Comparison of ENCODE assay signal across 8 cellular contexts in genomic region chr19:51690359-51691121, GRCh38. TPM values are rescaled to one million over a fixed set of nuclear protein-coding genes. Genes with fewer than 3 reads are reported as not detected.
DNase-seq lines count a peak whose midpoint lies in the region; ATAC-seq and TF ChIP-seq lines count a peak whose summit lies in the region.

No MANE protein-coding gene starts in this region.

- peak overlapping the region; percentile 83 for H3K27ac ChIP-seq in A673 (ENCODE audit: low read depth, low read length, poor library complexity, severe bottlenecking)
- peak overlapping the region; percentile 89 to 96 (median 94) for H3K27ac ChIP-seq in upper lobe of left lung

- no peak for TF ChIP-seq CTCF in A673 (conservative IDR thresholded peaks at IDR 0.05; ENCODE audit: low read depth, low read length)
- TF ChIP-seq CTCF in upper lobe of left lung (IDR thresholded peaks at IDR 0.05) = no peak

- no TSS peak for BruUV-seq in A673 (replicated peaks; lab: Mats Ljungman, UMichigan)

- no peak for TF ChIP-seq EP300 in upper lobe of left lung (IDR thresholded peaks at IDR 0.05)

- POLR2A ChIA-PET in A673 (lab: Charles Lee; ENCODE audit: low non-redundant PET) = no interaction called here

- H3K4me3 ChIP-seq in A673 (ENCODE audit: low read depth, low read length, poor library complexity, severe bottlenecking) (peak overlapping the region; percentile 86), upper lobe of left lung (peak overlapping the region; percentile 69 to 89 (median 76))

- peak overlapping the region; percentile 82 for H3K4me3 Mint-ChIP-seq in activated naive CD8-positive, alpha-beta T cell treated with anti-CD3 and anti-CD28 coated beads for 36 hours

- H3K27ac Mint-ChIP-seq in activated naive CD8-positive, alpha-beta T cell treated with anti-CD3 and anti-CD28 coated beads for 36 hours = peak overlapping the region; percentile 55

- H3K4me1 ChIP-seq in A673 (ENCODE audit: insufficient read depth, low read length, poor library complexity, severe bottlenecking) (peaks cover 21% of the 10 kb centered on the region), upper lobe of left lung (peaks cover 37 to 48% (median 38%) of the 10 kb centered on the region in 4 donors)

- CTCF ChIA-PET in A673 (lab: Charles Lee) = no interaction called here

- peak in 2 of 4 donors; percentile 11 to 54 for TF ChIP-seq POLR2A in upper lobe of left lung (IDR thresholded peaks at IDR 0.05)

- H3K4me1 Mint-ChIP-seq in activated naive CD8-positive, alpha-beta T cell treated with anti-CD3 and anti-CD28 coated beads for 36 hours = peaks cover 15% of the 10 kb centered on the region

- no peaks in the 10 kb centered on the region for H3K9me3 ChIP-seq in A673 (ENCODE audit: low read depth, low read length, poor library complexity, severe bottlenecking)
- H3K9me3 ChIP-seq in upper lobe of left lung = no peaks in the 10 kb centered on the region

- peaks cover 15% of the 10 kb centered on the region for H3K36me3 ChIP-seq in A673 (ENCODE audit: insufficient read depth, low read length, poor library complexity, severe bottlenecking)
- H3K36me3 ChIP-seq in upper lobe of left lung = peaks cover 0 to 24% (median 13%) of the 10 kb centered on the region in 4 donors

- peak; percentile 80 for DNase-seq in A673 (ENCODE audit: low spot score)
- DNase-seq in RPMI7951 (ENCODE audit: low read depth) = peak; percentile 74
- DNase-seq in activated naive CD8-positive, alpha-beta T cell treated with anti-CD3 and anti-CD28 coated beads for 36 hours = peak; percentile 70
- DNase-seq in head of caudate nucleus = peak; percentile 21 to 87 (median 70)
- peak in 50 of 56 donors; percentile 18 to 89 (median 64) for DNase-seq in nucleus accumbens (lab: John Stamatoyannopoulos, UW)
- peak; percentile 69 to 88 for DNase-seq in upper lobe of left lung

- intact Hi-C loops in A673 (cut with micrococcal nuclease; ENCODE audit: unreplicated experiment) (no loop called here), head of caudate nucleus (cut with DNase I) (no loop called here)

- no peaks in the 10 kb centered on the region for H3K36me3 Mint-ChIP-seq in activated naive CD8-positive, alpha-beta T cell treated with anti-CD3 and anti-CD28 coated beads for 36 hours

- H3K27me3 Mint-ChIP-seq in activated naive CD8-positive, alpha-beta T cell treated with anti-CD3 and anti-CD28 coated beads for 36 hours = peaks cover 12% of the 10 kb centered on the region

- peak; percentile 56 for ATAC-seq in HG02759 (IDR thresholded peaks at IDR 0.05; ENCODE audit: unreplicated experiment)
- peak; percentile 62 for ATAC-seq in upper lobe of left lung (ENCODE audit: low FRiP score in 2 of 2)
- ATAC-seq in GM18867 (IDR thresholded peaks at IDR 0.05; ENCODE audit: unreplicated experiment) = no peak

- no peaks in the 10 kb centered on the region for H3K27me3 ChIP-seq in A673 (replicated peaks; ENCODE audit: insufficient read depth, low read depth, low read length, poor library complexity)
- no peaks in the 10 kb centered on the region for H3K27me3 ChIP-seq in upper lobe of left lung

- WGBS in upper lobe of left lung, 2 donors = 1 to 3% methylated on average over 9 to 19 of the region's 25 CpGs

- H3K9me3 Mint-ChIP-seq in activated naive CD8-positive, alpha-beta T cell treated with anti-CD3 and anti-CD28 coated beads for 36 hours = peaks cover 2% of the 10 kb centered on the region

RNA-seq across cellular contexts. Expression of gene SPACA6, which starts 2.6 kb away (rescaled TPM):
- total RNA-seq in A673 (2021) = 28.4 and 28.6 TPM in 2 replicates
- 13.6 and 15.4 TPM in 2 replicates for total RNA-seq in RPMI7951 (2014; rRNA removed; shearing (Covaris generic))
- total RNA-seq in activated naive CD8-positive, alpha-beta T cell treated with anti-CD3 and anti-CD28 coated beads for 36 hours = 1 to 10 TPM; 2.0 to 2.1 TPM
- 100 to 1,000 TPM in 1 of 6 donors, 10 to 100 TPM in 4, 1 to 10 TPM in 1; 6.2 to 157 (median 19.7) TPM for total RNA-seq in upper lobe of left lung

RNA-seq across cellular contexts. Expression of gene HAS1, which starts 33.3 kb away (rescaled TPM):
- total RNA-seq in A673 (2021) (not detected in 2 replicates), upper lobe of left lung (1 to 10 TPM in 2 of 6 donors, under 1 TPM in 1, not detected in 3; 0.30 to 1.9 (median 1.8) TPM)
- 0.12 and 1.4 TPM in 2 replicates for total RNA-seq in RPMI7951 (2014; rRNA removed; shearing (Covaris generic))
- total RNA-seq in activated naive CD8-positive, alpha-beta T cell treated with anti-CD3 and anti-CD28 coated beads for 36 hours = not detected

RNA-seq across cellular contexts. Expression of gene SIGLEC14, which starts 43.9 kb away (rescaled TPM):
- total RNA-seq in A673 (2021) (not detected in 2 replicates), upper lobe of left lung (10 to 100 TPM in 4 of 6 donors, 1 to 10 TPM in 1, not detected in 1; 5.0 to 44.6 (median 22.3) TPM)
- not detected in 2 replicates for total RNA-seq in RPMI7951 (2014; rRNA removed; shearing (Covaris generic))
- under 1 TPM; 0.14 to 0.36 TPM for total RNA-seq in activated naive CD8-positive, alpha-beta T cell treated with anti-CD3 and anti-CD28 coated beads for 36 hours
